8 cellular contexts compared by ENCODE assay signal in the genomic region with DNA sequence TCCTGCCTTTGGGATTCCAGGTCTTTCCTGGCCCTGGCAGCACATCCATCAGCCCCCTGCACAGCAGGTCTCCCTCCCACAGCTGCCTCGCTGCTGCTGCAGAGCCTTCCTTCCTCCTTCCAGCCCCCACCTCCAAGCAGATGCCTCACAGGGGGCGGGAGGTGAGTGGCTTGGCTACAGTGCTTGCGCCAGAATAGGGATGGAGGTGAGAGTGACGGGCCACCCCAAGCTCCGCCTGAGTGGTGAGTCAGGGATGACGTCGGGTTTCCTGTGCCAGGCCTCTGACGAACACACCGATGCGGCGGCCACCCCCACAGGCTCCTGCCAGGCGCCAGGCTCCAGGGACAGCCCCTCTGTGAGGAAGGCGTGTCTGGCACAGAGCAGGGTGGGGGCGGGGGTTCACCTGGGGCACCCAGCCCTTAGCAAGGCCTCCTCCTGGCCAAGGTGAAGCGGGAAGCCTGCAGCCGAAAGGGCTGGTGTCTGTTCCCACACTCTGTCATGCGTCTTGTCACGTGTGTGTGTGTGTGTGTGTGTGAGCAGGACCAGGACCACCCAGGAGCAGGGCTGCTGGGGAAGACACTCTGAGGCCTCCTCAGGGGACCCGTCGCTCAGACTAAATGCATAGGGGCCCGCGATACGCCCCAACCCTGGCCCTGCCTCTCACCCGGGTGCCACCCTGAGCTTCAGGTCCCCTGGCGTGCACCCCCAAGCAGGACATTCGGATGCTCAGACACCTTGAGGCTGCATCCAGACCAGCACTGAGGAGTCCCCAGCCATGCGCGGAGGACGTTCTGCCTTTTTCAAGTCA. TPM values are rescaled to one million over a fixed set of nuclear protein-coding genes. Genes with fewer than 3 reads are reported as not detected.
DNase-seq lines count a peak whose midpoint lies in the region; ATAC-seq and TF ChIP-seq lines count a peak whose summit lies in the region.

No MANE protein-coding gene starts in this region.

- peaks cover 45% of the 10 kb centered on the region for H3K4me1 ChIP-seq in OCI-LY3 (ENCODE audit: low read length)
- H3K4me1 ChIP-seq in esophagus squamous epithelium = peaks cover 16 to 55% (median 16%) of the 10 kb centered on the region in 3 donors
- peaks cover 0 to 39% (median 19%) of the 10 kb centered on the region in 4 donors for H3K4me1 ChIP-seq in tibial artery

- WGBS in esophagus squamous epithelium, 2 donors = 38 to 81% methylated on average over 5 to 6 of the region's 29 CpGs

- H3K27ac ChIP-seq in OCI-LY3 (ENCODE audit: low read length) (peak overlapping the region; percentile 98), esophagus squamous epithelium (peak overlapping the region; percentile 13 to 47 (median 34)), tibial artery (no peak overlapping the region)

- peaks cover 10% of the 10 kb centered on the region for H4K20me1 ChIP-seq in OCI-LY3 (ENCODE audit: insufficient read depth, low read length)

- ATAC-seq in GM19025 (IDR thresholded peaks at IDR 0.05; ENCODE audit: low read depth, unreplicated experiment) = peak; percentile 26
- peak; percentile 44 for ATAC-seq in HG03442 (IDR thresholded peaks at IDR 0.05; ENCODE audit: unreplicated experiment)

- TF ChIP-seq POLR2A in esophagus squamous epithelium (IDR thresholded peaks at IDR 0.05) = peak in 2 of 4 donors; percentile 16 to 56

- POLR2A ChIA-PET in AG04449 (lab: Yijun Ruan, JAX) = interaction anchor here (1.2 kb wide), 1 partner anchor 59 kb away, joined by 3 read pairs; no protein-coding TSS in a partner anchor

- intact Hi-C loops in esophagus squamous epithelium (cut with DNase I) = no loop called here
- intact Hi-C loops in tibial artery (cut with DNase I; ENCODE audit: low total_unique reads) = loop anchor here (10.0 kb wide), 2 partner anchors 156 to 356 kb away; partner anchors contain the start of genes NEURL3 and SNRNP200

- H3K36me3 ChIP-seq in OCI-LY3 (replicated peaks; ENCODE audit: low read depth, low read length) = peaks cover 12% of the 10 kb centered on the region
- H3K36me3 ChIP-seq in esophagus squamous epithelium = no peaks in the 10 kb centered on the region
- H3K36me3 ChIP-seq in tibial artery = no peaks in the 10 kb centered on the region

- DNase-seq in AG04449 (ENCODE audit: low read depth, low spot score) (peak; percentile 36), activated T-cell treated with anti-CD3 and anti-CD28 coated beads for 24 hours (ENCODE audit: low read depth) (peak; percentile 96), esophagus squamous epithelium (lab: John Stamatoyannopoulos, UW) (peak; percentile 52), nucleus accumbens (lab: John Stamatoyannopoulos, UW) (peak in 35 of 56 donors; percentile 10 to 83 (median 47)), tibial artery (peak; percentile 42 to 82)

- H3K79me2 ChIP-seq in OCI-LY3 (ENCODE audit: low read length) = peaks cover 20% of the 10 kb centered on the region

- H3K4me3 ChIP-seq in AG04449 (ENCODE audit: low read depth, low read length) (no peak overlapping the region), OCI-LY3 (ENCODE audit: low read length) (peak overlapping the region; percentile 57), esophagus squamous epithelium (peak overlapping the region in 1 of 4 donors; percentile 36), tibial artery (no peak overlapping the region)

- no peak overlapping the region for H2AFZ ChIP-seq in OCI-LY3 (ENCODE audit: low read depth, low read length)

- peak overlapping the region; percentile 98 for H3K4me2 ChIP-seq in OCI-LY3 (ENCODE audit: low read length)

- H3K27me3 ChIP-seq in OCI-LY3 (ENCODE audit: low read depth, low read length) = no peaks in the 10 kb centered on the region
- no peaks in the 10 kb centered on the region for H3K27me3 ChIP-seq in esophagus squamous epithelium
- H3K27me3 ChIP-seq in tibial artery = peaks cover 0 to 2% of the 10 kb centered on the region in 2 donors

- CTCF ChIA-PET in AG04449 (lab: Yijun Ruan, JAX) = interaction anchor here (1.0 to 5.7 kb wide), 5 partner anchors 11 to 126 kb away, joined by 3 to 41 read pairs (median 3); partner anchors contain the start of gene ASTL

- peak overlapping the region; percentile 98 for H3K9ac ChIP-seq in OCI-LY3 (ENCODE audit: low read length)

- TF ChIP-seq CTCF in AG04449 (IDR thresholded peaks at IDR 0.05; ENCODE audit: insufficient read depth, low read length, missing control alignments) (no peak), OCI-LY3 (IDR thresholded peaks at IDR 0.05; ENCODE audit: low read depth, low read length) (no peak), esophagus squamous epithelium (IDR thresholded peaks at IDR 0.05) (no peak), tibial artery (IDR thresholded peaks at IDR 0.05) (no peak)

- H3K9me3 ChIP-seq in OCI-LY3 (ENCODE audit: insufficient read depth, low read length) = no peaks in the 10 kb centered on the region
- no peaks in the 10 kb centered on the region for H3K9me3 ChIP-seq in esophagus squamous epithelium
- H3K9me3 ChIP-seq in tibial artery = no peaks in the 10 kb centered on the region

RNA-seq across cellular contexts. Expression of gene DUSP2, which starts 3.4 kb away (rescaled TPM):
- 10 to 100 TPM in 1 of 4 donors, 1 to 10 TPM in 3; 1.5 to 10.3 (median 5.6) TPM for total RNA-seq in esophagus squamous epithelium

RNA-seq across cellular contexts. Expression of gene ASTL, which starts 10.3 kb away (rescaled TPM):
- total RNA-seq in esophagus squamous epithelium = under 1 TPM in 2 of 4 donors, not detected in 2; 0.30 to 0.53 TPM

RNA-seq across cellular contexts. Expression of gene ADRA2B, which starts 32.2 kb away (rescaled TPM):
- total RNA-seq in esophagus squamous epithelium = 1 to 10 TPM in 1 of 4 donors, under 1 TPM in 2, not detected in 1; 0.04 to 1.2 (median 0.38) TPM

Comparison
In these comparisons a context has a peak if more than half of its experiments do, and no peak if none do; other contexts are left out.
1. DNase-seq: peak in every context shown above with its lines; median percentile 96 in activated T-cell treated with anti-CD3 and anti-CD28 coated beads for 24 hours; 62 in tibial artery; 52 in esophagus squamous epithelium; 47 in nucleus accumbens; 36 in AG04449.
2. H3K27ac ChIP-seq: peak in OCI-LY3 (single experiment) and esophagus squamous epithelium (4 of 4); none in tibial artery (0 of 2).